10 cellular contexts compared by ENCODE assay signal in genomic region chr10:72061491-72061890, GRCh38. TPM values are rescaled to one million over a fixed set of nuclear protein-coding genes. Genes with fewer than 3 reads are reported as not detected.
DNase-seq lines count a peak whose midpoint lies in the region; ATAC-seq and TF ChIP-seq lines count a peak whose summit lies in the region.
"Had no signal": no experiment of that assay in that cellular context is flagged by ENCODE, and none has a peak within 500 bp of the region (broad histone marks: within the 10 kb centered on the region; RNA-seq: fewer than 3 reads in every experiment).

No MANE protein-coding gene starts in this region.

- H3K4me3 ChIP-seq in AG10803 (ENCODE audit: low read length) (no peak overlapping the region), GM12875 (ENCODE audit: low read depth, low read length) (no peak overlapping the region), fibroblast of mammary gland (ENCODE audit: control insufficient read depth, low read depth, low read length) (no peak overlapping the region), GM23248 (no peak overlapping the region)
- H3K4me3 ChIP-seq: Peyer's patch, sigmoid colon had no signal

- H3K4me1 ChIP-seq in GM23248 (ENCODE audit: insufficient read depth), result no peaks in the 10 kb centered on the region
- H3K4me1 ChIP-seq: Peyer's patch, sigmoid colon had no signal

- no peaks in the 10 kb centered on the region for H3K79me2 ChIP-seq in GM23248 (ENCODE audit: insufficient read depth)

- TF ChIP-seq CTCF in AG10803 (conservative IDR thresholded peaks at IDR 0.05; ENCODE audit: low read length) (peak; percentile 16; the same call in 1 of the 2 replicates), GM12875 (IDR thresholded peaks at IDR 0.05; ENCODE audit: borderline replicate concordance, insufficient read depth, low read depth, low read length) (peak; percentile 35; the same call in 1 of the 2 replicates), fibroblast of mammary gland (conservative IDR thresholded peaks at IDR 0.05; ENCODE audit: control insufficient read depth, insufficient read depth, low read depth, low read length) (peak; percentile 18)

- no peaks in the 10 kb centered on the region for H3K9me2 ChIP-seq in GM23248 (ENCODE audit: insufficient read depth)

- H3K36me3 ChIP-seq in GM23248 (ENCODE audit: low read depth), result no peaks in the 10 kb centered on the region
- H3K36me3 ChIP-seq: Peyer's patch, sigmoid colon had no signal

- H3F3A ChIP-seq in GM23248 (ENCODE audit: insufficient read depth), result no peaks in the 10 kb centered on the region

- WGBS in GM23248 (ENCODE audit: low coverage in 1 of 2, low lambda C conversion rate in 2 of 2, missing lambda C conversion rate in 2 of 2), 2 experiments, result 81 to 93% methylated on average over 4 to 5 of the region's 5 CpGs

- H3K27me3 ChIP-seq in GM23248 (replicated peaks; ENCODE audit: insufficient read depth), result peaks cover 16% of the 10 kb centered on the region; the same call in 1 of the 2 replicates
- H3K27me3 ChIP-seq: Peyer's patch, sigmoid colon had no signal

- ATAC-seq in SK-N-SH treated with all-trans-retinoic acid at 6 μM for 48 hours (peak; percentile 42; the same call in 2 of the 3 replicates), HG03457 (IDR thresholded peaks at IDR 0.05; ENCODE audit: unreplicated experiment) (no peak)

- H3K9me3 ChIP-seq in GM23248 (ENCODE audit: low read depth), result no peaks in the 10 kb centered on the region
- H3K9me3 ChIP-seq: Peyer's patch, sigmoid colon had no signal

- no peak overlapping the region for H3K27ac ChIP-seq in GM23248
- H3K27ac ChIP-seq: Peyer's patch, sigmoid colon had no signal

- H3K9ac ChIP-seq in GM23248, result no peak overlapping the region

- in situ Hi-C loops in GM23248 (cut with MboI), result no loop called here

- DNase-seq in AG10803 (ENCODE audit: low read depth) (no peak), fibroblast of mammary gland (ENCODE audit: low read depth) (no peak), A172 (ENCODE audit: low spot score) (no peak), NK-92 (lab: John Stamatoyannopoulos, UW; ENCODE audit: unreplicated experiment) (no peak), GM23248 (no peak)
- DNase-seq: Peyer's patch, sigmoid colon had no signal

- H4K20me1 ChIP-seq in GM23248 (ENCODE audit: insufficient read depth), result no peaks in the 10 kb centered on the region

- H3K4me2 ChIP-seq in GM23248 (ENCODE audit: unreplicated experiment), result no peak overlapping the region

- H2AFZ ChIP-seq in GM23248, result no peak overlapping the region

TF ChIP-seq in SK-N-SH treated with all-trans-retinoic acid at 6 μM for 48 hours, 23 proteins besides CTCF, POLR2A, EP300 and RAD21:
- TF ChIP-seq CSDC2 (CRISPR knock-in tag; IDR thresholded peaks at IDR 0.05) (no peak), TOX (CRISPR knock-in tag; IDR thresholded peaks at IDR 0.05; ENCODE audit: borderline replicate concordance) (no peak), TCF4 (CRISPR knock-in tag; IDR thresholded peaks at IDR 0.05; ENCODE audit: borderline replicate concordance) (no peak), ARNTL (CRISPR knock-in tag; IDR thresholded peaks at IDR 0.05; ENCODE audit: borderline replicate concordance, low read depth) (no peak), SNAI2 (CRISPR knock-in tag; IDR thresholded peaks at IDR 0.05) (no peak), ZNF8 (CRISPR knock-in tag; IDR thresholded peaks at IDR 0.05) (no peak)

RNA-seq across cellular contexts. Expression of gene SPOCK2, which starts 26.9 kb away (rescaled TPM):
- total RNA-seq in A172 (2014; rRNA removed; shearing (Covaris generic)), result 0.02 and 0.53 TPM in 2 replicates
- total RNA-seq in GM23248 (2014; rRNA removed; shearing (Covaris generic)), result not detected in 2 replicates
- 0.04 TPM in 1 of 2 replicates, not detected in the other for polyA plus RNA-seq in GM23248 (2016; fragmentation: Nextera tagmentation; extraction: Ambion mirVana)
